In the genomic region with DNA sequence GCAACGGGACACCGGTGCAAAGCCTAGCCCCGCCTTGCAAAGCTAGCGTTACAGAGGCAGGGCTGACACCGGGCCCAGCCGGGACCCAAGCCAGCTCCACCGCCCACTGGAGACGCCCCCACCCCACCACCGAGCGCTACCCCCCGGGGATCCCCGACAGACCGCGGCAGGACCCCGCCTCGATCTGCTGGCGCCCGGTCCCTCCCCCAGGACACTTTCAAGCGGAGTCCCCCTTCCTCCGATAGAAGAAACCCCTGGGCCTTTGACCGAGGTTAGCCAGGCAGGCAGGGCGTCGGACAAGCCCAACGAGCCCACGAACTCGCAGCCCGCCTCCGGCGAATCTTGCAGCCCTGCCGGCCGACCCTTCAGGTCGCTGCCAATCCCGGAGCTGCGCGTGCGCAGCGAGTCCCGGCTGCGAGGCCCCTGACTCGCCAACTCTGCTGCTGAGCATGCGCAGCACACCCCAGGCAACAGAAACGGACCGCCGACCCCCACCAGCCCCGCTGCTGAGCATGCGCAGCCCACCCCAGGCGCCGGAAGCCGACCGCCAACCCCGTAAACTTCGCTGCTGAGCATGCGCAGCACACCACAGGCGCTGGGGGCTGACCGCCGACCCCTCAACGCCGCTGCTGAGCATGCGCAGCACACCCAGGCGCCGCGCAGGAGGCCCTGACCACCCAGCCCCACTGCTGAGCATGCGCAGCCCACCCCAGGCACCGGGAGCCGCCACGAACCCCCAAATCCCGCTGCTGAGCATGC, we compare ENCODE assay signal across 8 cellular contexts. TPM values are rescaled to one million over a fixed set of nuclear protein-coding genes. Genes with fewer than 3 reads are reported as not detected.
DNase-seq lines count a peak whose midpoint lies in the region; TF ChIP-seq lines count a peak whose summit lies in the region.

No MANE protein-coding gene starts in this region.

- no peak for TF ChIP-seq CTCF in HFF-Myc (IDR thresholded peaks at IDR 0.05; ENCODE audit: low read depth, low read length, missing control alignments)
- no peak for TF ChIP-seq CTCF in suprapubic skin (IDR thresholded peaks at IDR 0.05)

- peak overlapping the region; percentile 89 for H3K4me3 Mint-ChIP-seq in activated naive CD4-positive, alpha-beta T cell treated with anti-CD3 and anti-CD28 coated beads, Interleukin-2, amount 10 ng/mL, durations not matched to agents 7 days and 5 days

- H3K36me3 ChIP-seq in SJSA1 (peaks cover 13% of the 10 kb centered on the region; the same call in 1 of the 2 replicates), suprapubic skin (peaks cover 8% of the 10 kb centered on the region)

- peak in 1 of 2 donors; percentile 44 for TF ChIP-seq POLR2A in suprapubic skin (IDR thresholded peaks at IDR 0.05)

- peaks cover 5% of the 10 kb centered on the region for H3K27me3 Mint-ChIP-seq in activated naive CD4-positive, alpha-beta T cell treated with anti-CD3 and anti-CD28 coated beads, Interleukin-2, amount 10 ng/mL, durations not matched to agents 7 days and 5 days

- no peaks in the 10 kb centered on the region for H3K27me3 ChIP-seq in SJSA1 (replicated peaks)
- H3K27me3 ChIP-seq in suprapubic skin: no peaks in the 10 kb centered on the region

- CTCF ChIA-PET in activated naive CD4-positive, alpha-beta T cell treated with anti-CD3 and anti-CD28 coated beads, Interleukin-2, amount 10 ng/mL, durations not matched to agents 7 days and 5 days (lab: Charles Lee): interaction anchor here (1.0 kb wide), 1 partner anchor 95 kb away, joined by 4 read pairs; no protein-coding TSS in a partner anchor

- H3K4me1 Mint-ChIP-seq in activated naive CD4-positive, alpha-beta T cell treated with anti-CD3 and anti-CD28 coated beads, Interleukin-2, amount 10 ng/mL, durations not matched to agents 7 days and 5 days: peaks cover 41% of the 10 kb centered on the region

- peak overlapping the region; percentile 89 for H3K27ac Mint-ChIP-seq in activated naive CD4-positive, alpha-beta T cell treated with anti-CD3 and anti-CD28 coated beads, Interleukin-2, amount 10 ng/mL, durations not matched to agents 7 days and 5 days

- peak; percentile 63 for DNase-seq in GM04503 (ENCODE audit: low read depth)
- DNase-seq in HFF-Myc (ENCODE audit: extremely low read depth, low read depth): peak; percentile 94
- DNase-seq in MV-4-11 (lab: John Stamatoyannopoulos, UW): peak; percentile 94
- peak; percentile 96 to 99 for DNase-seq in SJSA1 (ENCODE audit: low read depth in 1 of 2, low spot score in 2 of 2)
- peak; percentile 98 for DNase-seq in activated naive CD4-positive, alpha-beta T cell treated with anti-CD3 and anti-CD28 coated beads, Interleukin-2, amount 10 ng/mL, durations not matched to agents 7 days and 5 days
- peak; percentile 96 for DNase-seq in globus pallidus (ENCODE audit: low spot score)
- DNase-seq in nucleus accumbens (lab: John Stamatoyannopoulos, UW): peak; percentile 22 to 99 (median 95)
- DNase-seq in suprapubic skin (ENCODE audit: low spot score in 2 of 2): peak; percentile 97 to 98

- H3K4me3 ChIP-seq in HFF-Myc (replicated peaks; ENCODE audit: low read depth, low read length) (peak overlapping the region; percentile 63), SJSA1 (peak overlapping the region; percentile 62), suprapubic skin (peak overlapping the region; percentile 81)

- H3K27ac ChIP-seq in SJSA1 (peak overlapping the region; percentile 78), suprapubic skin (peak overlapping the region; percentile 98)

- WGBS in suprapubic skin: 1% methylated on average over 27 of the region's 67 CpGs

- H3K36me3 Mint-ChIP-seq in activated naive CD4-positive, alpha-beta T cell treated with anti-CD3 and anti-CD28 coated beads, Interleukin-2, amount 10 ng/mL, durations not matched to agents 7 days and 5 days: peaks cover 32% of the 10 kb centered on the region

- H3K9me3 ChIP-seq in SJSA1 (replicated peaks) (0 out of 2 replicates have a peak, but pooled peaks cover 3% of the 10 kb centered on the region), suprapubic skin (no peaks in the 10 kb centered on the region)

- peaks cover 20% of the 10 kb centered on the region for H3K4me1 ChIP-seq in SJSA1 (replicated peaks)
- peaks cover 31% of the 10 kb centered on the region for H3K4me1 ChIP-seq in suprapubic skin

- H3K9me3 Mint-ChIP-seq in activated naive CD4-positive, alpha-beta T cell treated with anti-CD3 and anti-CD28 coated beads, Interleukin-2, amount 10 ng/mL, durations not matched to agents 7 days and 5 days: peaks cover 15% of the 10 kb centered on the region

- TF ChIP-seq EP300 in suprapubic skin (IDR thresholded peaks at IDR 0.05): no peak

RNA-seq across cellular contexts. Expression of gene ADI1, which starts 0.7 kb away (rescaled TPM):
- 78.2 and 82.7 TPM in 2 replicates for total RNA-seq in SJSA1 (2014; rRNA removed; shearing (Covaris generic))
- 10 to 100 TPM; 39.2 to 54.4 (median 45.4) TPM for total RNA-seq in suprapubic skin

RNA-seq across cellular contexts. Expression of gene RNASEH1, which starts 39.5 kb away (rescaled TPM):
- total RNA-seq in SJSA1 (2014; rRNA removed; shearing (Covaris generic)): 53.0 and 57.8 TPM in 2 replicates
- total RNA-seq in suprapubic skin: 10 to 100 TPM in 3 of 4 donors, 1 to 10 TPM in 1; 9.8 to 18.1 (median 15.4) TPM

RNA-seq across cellular contexts. Expression of gene RPS7, which starts 56.4 kb away (rescaled TPM):
- total RNA-seq in SJSA1 (2014; rRNA removed; shearing (Covaris generic)): 2,552 and 3,656 TPM in 2 replicates
- total RNA-seq in suprapubic skin: 1,000 to 10,000 TPM; 1,595 to 3,203 (median 2,542) TPM

Comparison
In these comparisons a context has a peak if more than half of its experiments do, and no peak if none do; other contexts are left out.
1. Peak in every context shown above with its lines: DNase-seq, H3K4me3 ChIP-seq and H3K27ac ChIP-seq.